ENCODE assay signal across 8 cellular contexts in genomic region chr22:30806391-30806861, GRCh38.
DNase-seq lines count a peak whose midpoint lies in the region; ATAC-seq and TF ChIP-seq lines count a peak whose summit lies in the region.
"Had no signal": no experiment of that assay in that cellular context is flagged by ENCODE, and none has a peak within 500 bp of the region (broad histone marks: within the 10 kb centered on the region; RNA-seq: fewer than 3 reads in every experiment).

No MANE protein-coding gene starts in this region.

- peaks cover 23% of the 10 kb centered on the region for H3K27me3 ChIP-seq in GM23338 (ENCODE audit: insufficient read depth)
- no peaks in the 10 kb centered on the region for H3K27me3 ChIP-seq in MG63
- peaks cover 7 to 37% of the 10 kb centered on the region in 2 donors for H3K27me3 ChIP-seq in left lung

- no peaks in the 10 kb centered on the region for H3F3A ChIP-seq in GM23338 (replicated peaks; ENCODE audit: low read depth)

- H2AFZ ChIP-seq in GM23338 = no peak overlapping the region

- H3K27ac ChIP-seq in GM23338 (ENCODE audit: low read depth) = no peak overlapping the region
- H3K27ac ChIP-seq in left lung = no peak overlapping the region

- H3K9me2 ChIP-seq in GM23338 (ENCODE audit: insufficient read depth) = no peaks in the 10 kb centered on the region

- H3K79me2 ChIP-seq in GM23338 (replicated peaks; ENCODE audit: insufficient read depth) = no peaks in the 10 kb centered on the region

- DNase-seq in GM23338 (ENCODE audit: low spot score) (peak; percentile 60), MG63 (peak; percentile 56), amniotic epithelial cell (ENCODE audit: low read depth) (peak; percentile 73), left kidney (ENCODE audit: low read depth, low spot score) (peak; percentile 55), type B pancreatic cell (ENCODE audit: extremely low spot score, unreplicated experiment) (no peak), left lung (no peak), NCI-H1436 (lab: John Stamatoyannopoulos, UW) (no peak)
- DNase-seq: activated CD8-positive, alpha-beta memory T cell treated with anti-CD3 and anti-CD28 coated beads for 24 hours had no signal

- H3K4me2 ChIP-seq in GM23338 = no peak overlapping the region

- H3K36me3 Mint-ChIP-seq in GM23338 (ENCODE audit: low read depth) (no peaks in the 10 kb centered on the region), type B pancreatic cell (no peaks in the 10 kb centered on the region)

- peaks cover 7% of the 10 kb centered on the region for H4K20me1 ChIP-seq in GM23338 (replicated peaks; ENCODE audit: insufficient read depth)

- H3K36me3 ChIP-seq in GM23338 (ENCODE audit: insufficient read depth) = no peaks in the 10 kb centered on the region
- peaks cover 3% of the 10 kb centered on the region; the same call in 1 of the 2 replicates for H3K36me3 ChIP-seq in MG63
- H3K36me3 ChIP-seq in left lung = no peaks in the 10 kb centered on the region

- no peaks in the 10 kb centered on the region for H3K9me3 Mint-ChIP-seq in GM23338
- no peaks in the 10 kb centered on the region for H3K9me3 Mint-ChIP-seq in type B pancreatic cell

- H3K4me3 Mint-ChIP-seq in GM23338 = no peak overlapping the region
- no peak overlapping the region for H3K4me3 Mint-ChIP-seq in type B pancreatic cell

- peak; percentile 17 for ATAC-seq in GM23338
- no peak for ATAC-seq in left lung

- intact Hi-C loops in left lung (cut with DNase I) = no loop called here

- no peak overlapping the region for H3K4me3 ChIP-seq in GM23338
- H3K4me3 ChIP-seq in MG63 = no peak overlapping the region
- no peak overlapping the region for H3K4me3 ChIP-seq in left lung

- H3K9me3 ChIP-seq in MG63 (no peaks in the 10 kb centered on the region), left lung (no peaks in the 10 kb centered on the region)

- TF ChIP-seq CTCF in GM23338 (conservative IDR thresholded peaks at IDR 0.05; ENCODE audit: low read depth in 2 of 2) (no peak), type B pancreatic cell (conservative IDR thresholded peaks at IDR 0.05) (no peak), left lung (IDR thresholded peaks at IDR 0.05) (no peak)

- H3K4me1 ChIP-seq in GM23338 (ENCODE audit: insufficient read depth) = peaks cover 23% of the 10 kb centered on the region
- peaks cover 6 to 12% of the 10 kb centered on the region in 2 donors for H3K4me1 ChIP-seq in left lung

- H3K27me3 Mint-ChIP-seq in GM23338 (ENCODE audit: insufficient read depth, low read depth, poor library complexity) (peaks cover 32% of the 10 kb centered on the region), type B pancreatic cell (peaks cover 67% of the 10 kb centered on the region)

- H3K4me1 Mint-ChIP-seq in GM23338 = peaks cover 22% of the 10 kb centered on the region
- no peaks in the 10 kb centered on the region for H3K4me1 Mint-ChIP-seq in type B pancreatic cell (ENCODE audit: unreplicated experiment)

- no peak overlapping the region for H3K27ac Mint-ChIP-seq in GM23338
- no peak overlapping the region for H3K27ac Mint-ChIP-seq in type B pancreatic cell

TF ChIP-seq in GM23338, 12 proteins besides CTCF, POLR2A, EP300 and RAD21:
- TF ChIP-seq ZNF462 (CRISPR knock-in tag; IDR thresholded peaks at IDR 0.05) (no peak), REST (IDR thresholded peaks at IDR 0.05; ENCODE audit: unreplicated experiment) (peak; percentile 77), CREB1 (CRISPR knock-in tag; IDR thresholded peaks at IDR 0.05; ENCODE audit: low read depth) (no peak), EZH2 (IDR thresholded peaks at IDR 0.05; ENCODE audit: low read depth, unreplicated experiment) (no peak), STAT1 (IDR thresholded peaks at IDR 0.05; ENCODE audit: unreplicated experiment) (no peak)

Comparison
In these comparisons a context has a peak if more than half of its experiments do, and no peak if none do; other contexts are left out.
1. DNase-seq: peak in GM23338 (single experiment), MG63 (single experiment), amniotic epithelial cell (single experiment) and left kidney (single experiment); none in type B pancreatic cell (single experiment), left lung (0 of 2) and NCI-H1436 (single experiment).